In the genomic region with DNA sequence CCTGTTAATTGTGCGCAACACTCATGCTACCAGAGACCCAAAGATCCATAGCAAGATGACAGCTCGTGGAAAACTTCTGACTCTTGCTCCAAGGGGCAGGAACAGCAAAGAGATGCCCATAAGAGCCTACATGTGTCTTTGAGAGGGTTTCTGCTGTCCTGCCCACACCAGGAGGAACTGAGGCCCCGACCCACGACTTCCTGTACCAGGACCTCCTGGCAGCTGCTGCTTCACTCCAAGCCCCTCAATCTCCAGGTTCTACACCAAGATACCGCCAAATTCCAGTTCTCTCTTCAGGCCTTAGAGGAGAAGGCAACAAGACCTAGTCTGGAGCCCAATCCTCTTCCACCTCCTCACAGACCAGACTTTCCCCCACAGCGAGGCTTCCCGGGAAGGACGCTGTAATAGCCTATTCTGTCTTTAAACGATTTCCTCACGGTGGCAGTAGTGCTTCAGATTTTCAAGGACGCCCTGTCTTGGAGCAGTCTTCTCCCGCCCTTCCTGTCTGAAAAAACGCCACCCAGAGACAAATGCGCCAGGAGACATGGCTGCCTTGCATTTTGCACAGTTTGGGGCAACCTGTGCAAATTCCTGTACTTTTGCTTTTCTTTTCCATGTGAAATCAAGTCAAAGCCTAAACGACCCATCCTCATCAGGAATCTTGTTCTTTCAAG, we compare ENCODE assay signal across 8 cellular contexts.
DNase-seq lines count a peak whose midpoint lies in the region; ATAC-seq, FAIRE-seq and TF ChIP-seq lines count a peak whose summit lies in the region.

No MANE protein-coding gene starts in this region.

- DNase-seq in DMS 273 treated with DMSO at 0.1 percent for 48 hours (lab: John Stamatoyannopoulos, UW), result peak; percentile 90
- peak; percentile 75 for DNase-seq in NOMO-1 treated with DMSO at 0.1 percent for 48 hours (lab: John Stamatoyannopoulos, UW; ENCODE audit: unreplicated experiment)
- peak; percentile 45 to 91 (median 83) for DNase-seq in dorsolateral prefrontal cortex
- DNase-seq in retina, result peak; percentile 91
- no peak for DNase-seq in GM12891 (ENCODE audit: insufficient read length, low spot score)

- peak overlapping the region in 47 of 59 donors; percentile 67 to 97 (median 92) for H3K27ac ChIP-seq in dorsolateral prefrontal cortex

- peaks cover 0 to 34% (median 6%) of the 10 kb centered on the region in 45 donors for H3K27me3 ChIP-seq in dorsolateral prefrontal cortex

- intact Hi-C loops in dorsolateral prefrontal cortex (cut with DNase I), result no loop called here

- FAIRE-seq in GM12891 (lab: Jason Lieb, UNC), result no peak

- peak; percentile 58 for ATAC-seq in GM21825 (IDR thresholded peaks at IDR 0.05; ENCODE audit: unreplicated experiment)
- no peak for ATAC-seq in HG02798 (IDR thresholded peaks at IDR 0.05; ENCODE audit: poor library complexity, unreplicated experiment)
- ATAC-seq in GM21737 (IDR thresholded peaks at IDR 0.05; ENCODE audit: unreplicated experiment), result no peak

- H3K4me3 ChIP-seq in dorsolateral prefrontal cortex, result peak overlapping the region in 47 of 59 donors; percentile 17 to 67 (median 47)

- peak in 44 of 56 donors; percentile 43 to 72 (median 60) for TF ChIP-seq CTCF in dorsolateral prefrontal cortex (IDR thresholded peaks at IDR 0.05 in 54 of 56, conservative IDR thresholded peaks at IDR 0.05 in 2 of 56; ENCODE audit: low read depth in 1 of 56, partially characterized antibody in 56 of 56)

- no peak for TF ChIP-seq POLR2A in GM12891 (IDR thresholded peaks at IDR 0.05; ENCODE audit: low read depth, low read length)

TF ChIP-seq in GM12891, 5 proteins besides CTCF, POLR2A, EP300 and RAD21:
- no peak for TF ChIP-seq SPI1 (IDR thresholded peaks at IDR 0.05; ENCODE audit: low read depth, low read length)
- no peak for TF ChIP-seq POU2F2 (IDR thresholded peaks at IDR 0.05; ENCODE audit: low read depth, low read length)
- TF ChIP-seq TAF1 (IDR thresholded peaks at IDR 0.05; ENCODE audit: low read depth, low read length), result no peak
- no peak for TF ChIP-seq POLR2AphosphoS5 (IDR thresholded peaks at IDR 0.05; ENCODE audit: low read depth, low read length)
- no peak for TF ChIP-seq PAX5 (IDR thresholded peaks at IDR 0.05; ENCODE audit: insufficient read depth, low read length, severe bottlenecking)
